Comparison of ENCODE assay signal across 7 cellular contexts in the genomic region with DNA sequence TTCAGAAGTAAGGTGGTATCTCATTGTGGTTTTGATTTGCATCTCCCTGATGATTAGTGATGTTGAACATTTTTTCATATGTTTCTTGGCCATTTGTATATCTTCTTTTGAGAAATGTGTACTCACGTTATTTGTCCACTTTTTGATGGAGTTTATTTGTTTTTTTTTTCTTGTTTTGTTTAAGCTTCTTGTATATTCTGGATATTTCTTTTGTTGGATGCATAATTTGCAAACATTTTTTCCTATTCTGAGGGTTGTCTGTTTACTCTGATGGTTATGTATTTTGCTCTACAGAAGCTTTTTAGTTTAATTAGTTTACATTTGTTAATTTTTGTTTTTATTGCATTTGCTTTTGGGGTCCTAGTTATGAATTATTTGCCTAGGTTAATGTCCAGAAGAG.
"Had no signal": no experiment of that assay in that cellular context is flagged by ENCODE, and none has a peak within 500 bp of the region (broad histone marks: within the 10 kb centered on the region; RNA-seq: fewer than 3 reads in every experiment).

No MANE protein-coding gene starts in this region.

- H3K9ac ChIP-seq: KMS-11 had no signal

- ATAC-seq: K562 had no signal

- DNase-seq: IMR-90, KBM-7, KG1 had no signal

- H3K27ac ChIP-seq: HL-60, KMS-11 had no signal

- FAIRE-seq: HTR-8/SVneo, K562 had no signal

- H3K4me2 ChIP-seq: KMS-11 had no signal

- H3K4me3 ChIP-seq: K562 had no signal
